Comparison of ENCODE assay signal across 22 cellular contexts in the genomic region with DNA sequence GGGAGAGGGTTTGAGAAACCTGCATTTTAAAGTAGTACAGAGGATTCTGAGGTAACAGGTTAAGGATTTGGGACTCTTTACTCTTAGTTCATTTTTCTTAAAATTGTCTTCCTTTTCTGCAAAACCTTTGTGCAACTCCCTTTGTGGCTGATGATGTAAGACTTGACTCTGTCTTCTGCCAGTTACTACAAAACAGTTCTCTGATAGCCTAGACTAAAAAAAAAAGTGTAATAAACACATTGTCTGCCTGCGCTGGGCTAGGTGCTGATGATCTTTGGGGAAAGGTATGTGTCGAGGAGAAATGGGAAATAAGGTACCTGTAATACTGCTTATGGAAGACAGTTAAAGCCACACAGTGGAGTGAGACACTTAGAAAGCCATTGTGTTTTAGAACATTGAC. TPM values are rescaled to one million over a fixed set of nuclear protein-coding genes. Genes with fewer than 3 reads are reported as not detected.
DNase-seq lines count a peak whose midpoint lies in the region; ATAC-seq, FAIRE-seq and TF ChIP-seq lines count a peak whose summit lies in the region.
"Had no signal": no experiment of that assay in that cellular context is flagged by ENCODE, and none has a peak within 500 bp of the region (broad histone marks: within the 10 kb centered on the region; RNA-seq: fewer than 3 reads in every experiment).

No MANE protein-coding gene starts in this region.

- H3K9ac ChIP-seq in subcutaneous abdominal adipose tissue (ENCODE audit: low read length in 5 of 5): no peak overlapping the region
- H3K9ac ChIP-seq: BLaER1 treated with 17β-estradiol and CSF1 and Interleukin-3, amounts not matched to agents 10 nM and 100 nM had no signal

- TF ChIP-seq POLR2A in heart left ventricle (IDR thresholded peaks at IDR 0.05): no peak

- H3K4me3 ChIP-seq in heart left ventricle (no peak overlapping the region), subcutaneous abdominal adipose tissue (ENCODE audit: low read depth in 1 of 5, low read length in 5 of 5) (no peak overlapping the region)
- H3K4me3 ChIP-seq: BLaER1 treated with 17β-estradiol and CSF1 and Interleukin-3, amounts not matched to agents 10 nM and 100 nM; transverse colon had no signal

- H3K27me3 ChIP-seq in heart left ventricle: no peaks in the 10 kb centered on the region
- H3K27me3 ChIP-seq in subcutaneous abdominal adipose tissue (ENCODE audit: control insufficient read depth in 5 of 5, insufficient read depth in 4 of 5, low read length in 5 of 5): peaks cover 0 to 2% (median 0%) of the 10 kb centered on the region in 5 donors
- H3K27me3 ChIP-seq: BLaER1 treated with 17β-estradiol and CSF1 and Interleukin-3, amounts not matched to agents 10 nM and 100 nM; transverse colon had no signal

- TF ChIP-seq CTCF in heart left ventricle (IDR thresholded peaks at IDR 0.05): no peak

- H3K9me3 ChIP-seq in heart left ventricle: no peaks in the 10 kb centered on the region
- no peaks in the 10 kb centered on the region for H3K9me3 ChIP-seq in subcutaneous abdominal adipose tissue (ENCODE audit: control insufficient read depth in 5 of 5, low read length in 5 of 5)
- H3K9me3 ChIP-seq: BLaER1 treated with 17β-estradiol and CSF1 and Interleukin-3, amounts not matched to agents 10 nM and 100 nM; transverse colon had no signal

- H3K4me1 ChIP-seq in heart left ventricle (peaks cover 0 to 16% (median 0%) of the 10 kb centered on the region in 12 donors), subcutaneous abdominal adipose tissue (ENCODE audit: control insufficient read depth in 5 of 5, insufficient read depth in 5 of 5, low read length in 5 of 5) (peaks cover 0 to 12% (median 7%) of the 10 kb centered on the region in 5 donors)

- ATAC-seq in Right ventricle myocardium inferior: peak; percentile 50
- ATAC-seq in heart left ventricle: no peak

- H3K36me3 ChIP-seq in heart left ventricle (peaks cover 0 to 29% (median 5%) of the 10 kb centered on the region in 9 donors), subcutaneous abdominal adipose tissue (ENCODE audit: control insufficient read depth in 5 of 5, insufficient read depth in 5 of 5, low read length in 5 of 5) (peaks cover 0 to 15% (median 4%) of the 10 kb centered on the region in 5 donors)
- H3K36me3 ChIP-seq: transverse colon, WERI-Rb-1 had no signal

- peak overlapping the region in 1 of 12 donors; percentile 22 for H3K27ac ChIP-seq in heart left ventricle
- peak overlapping the region; percentile 77 for H3K27ac ChIP-seq in subcutaneous abdominal adipose tissue (ENCODE audit: low read depth, low read length)
- H3K27ac ChIP-seq: BLaER1 treated with 17β-estradiol and CSF1 and Interleukin-3, amounts not matched to agents 10 nM and 100 nM; RWPE1; WERI-Rb-1 had no signal

- intact Hi-C loops in Right ventricle myocardium inferior (cut with DNase I): no loop called here
- intact Hi-C loops in heart left ventricle (cut with DNase I): no loop called here

- FAIRE-seq in HTR-8/SVneo (lab: Jason Lieb, UNC): no peak
- FAIRE-seq: GM12891 had no signal

- DNase-seq in Right ventricle myocardium inferior (ENCODE audit: missing footprints): no peak
- no peak for DNase-seq in heart left ventricle
- DNase-seq in SKM-1 (lab: John Stamatoyannopoulos, UW; ENCODE audit: unreplicated experiment): peak; percentile 6
- peak; percentile 34 for DNase-seq in fibroblast of peridontal ligament (ENCODE audit: extremely low read depth)
- DNase-seq in HTR-8/SVneo (ENCODE audit: insufficient read length, low spot score): no peak
- DNase-seq in activated CD4-positive, alpha-beta T cell treated with anti-CD3 and anti-CD28 coated beads, Interleukin-2, amount 50 U/mL, for 4 hours: no peak
- DNase-seq in 8988T: no peak
- DNase-seq: activated CD4-positive, alpha-beta memory T cell treated with anti-CD3 and anti-CD28 coated beads for 36 hours; activated naive CD4-positive, alpha-beta T cell treated with Interleukin-2 at 50 U/mL for 16 hours; dermis blood vessel endothelial cell; GDM1; islet precursor cell; KG1; mesendoderm; NCI-H1417; stimulated activated naive CD4-positive, alpha-beta T cell; transverse colon; WERI-Rb-1 had no signal

- WGBS in heart left ventricle, 4 donors: 63 to 85% (median 75%) methylated on average over 2 of the region's 2 CpGs

RNA-seq across cellular contexts. Expression of a gene that starts 28.7 kb away (rescaled TPM):
- total RNA-seq in Right ventricle myocardium inferior (19.7 TPM), heart left ventricle (10 to 100 TPM; 10.6 to 44.7 (median 18.9) TPM)
- 10 to 100 TPM in 1 of 2 donors, 1 to 10 TPM in 1; 5.8 to 16.8 TPM for polyA plus RNA-seq in heart left ventricle

Comparison
In these comparisons a context has a peak if more than half of its experiments do, and no peak if none do; other contexts are left out.
1. DNase-seq: peak in SKM-1 (single experiment) and fibroblast of peridontal ligament (single experiment); none in Right ventricle myocardium inferior (single experiment), heart left ventricle (0 of 5), HTR-8/SVneo (single experiment), activated CD4-positive, alpha-beta T cell treated with anti-CD3 and anti-CD28 coated beads, Interleukin-2, amount 50 U/mL, for 4 hours (0 of 2) and 8988T (single experiment).